Comparison of ENCODE assay signal across 1 cellular context in the genomic region with DNA sequence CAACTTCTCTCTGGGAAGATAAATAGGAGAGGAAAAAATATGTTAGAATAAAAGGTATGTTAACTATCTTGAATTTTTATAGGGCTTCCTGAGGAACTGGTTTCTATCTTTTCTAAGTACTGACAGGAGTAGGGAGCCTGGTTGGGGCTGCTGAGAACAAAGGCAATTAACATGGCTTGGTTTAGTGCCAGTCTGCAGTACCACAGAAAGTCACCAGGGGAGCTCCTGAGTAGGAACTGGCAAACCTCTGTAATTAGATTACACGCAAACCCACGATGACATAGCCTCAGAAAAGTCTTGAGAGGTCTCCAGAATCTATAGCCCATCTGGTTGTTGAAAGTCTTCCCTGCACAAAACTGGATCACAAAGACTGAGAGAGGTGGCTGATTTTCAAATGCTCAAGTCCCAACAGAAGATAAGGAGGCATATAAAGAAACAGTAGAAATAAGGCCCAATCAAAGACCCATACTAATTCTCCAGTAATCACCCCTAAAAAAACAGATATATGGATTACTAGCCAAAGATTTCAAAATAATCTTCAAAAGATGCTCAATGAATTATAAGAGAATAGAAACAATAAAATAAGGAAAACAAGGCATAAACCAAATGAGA.
TF ChIP-seq lines count a peak whose summit lies in the region.

No MANE protein-coding gene starts in this region.

TF ChIP-seq in GM23338, 12 proteins besides CTCF, POLR2A, EP300 and RAD21 (continued from another document):
- TF ChIP-seq, protein P1, sequence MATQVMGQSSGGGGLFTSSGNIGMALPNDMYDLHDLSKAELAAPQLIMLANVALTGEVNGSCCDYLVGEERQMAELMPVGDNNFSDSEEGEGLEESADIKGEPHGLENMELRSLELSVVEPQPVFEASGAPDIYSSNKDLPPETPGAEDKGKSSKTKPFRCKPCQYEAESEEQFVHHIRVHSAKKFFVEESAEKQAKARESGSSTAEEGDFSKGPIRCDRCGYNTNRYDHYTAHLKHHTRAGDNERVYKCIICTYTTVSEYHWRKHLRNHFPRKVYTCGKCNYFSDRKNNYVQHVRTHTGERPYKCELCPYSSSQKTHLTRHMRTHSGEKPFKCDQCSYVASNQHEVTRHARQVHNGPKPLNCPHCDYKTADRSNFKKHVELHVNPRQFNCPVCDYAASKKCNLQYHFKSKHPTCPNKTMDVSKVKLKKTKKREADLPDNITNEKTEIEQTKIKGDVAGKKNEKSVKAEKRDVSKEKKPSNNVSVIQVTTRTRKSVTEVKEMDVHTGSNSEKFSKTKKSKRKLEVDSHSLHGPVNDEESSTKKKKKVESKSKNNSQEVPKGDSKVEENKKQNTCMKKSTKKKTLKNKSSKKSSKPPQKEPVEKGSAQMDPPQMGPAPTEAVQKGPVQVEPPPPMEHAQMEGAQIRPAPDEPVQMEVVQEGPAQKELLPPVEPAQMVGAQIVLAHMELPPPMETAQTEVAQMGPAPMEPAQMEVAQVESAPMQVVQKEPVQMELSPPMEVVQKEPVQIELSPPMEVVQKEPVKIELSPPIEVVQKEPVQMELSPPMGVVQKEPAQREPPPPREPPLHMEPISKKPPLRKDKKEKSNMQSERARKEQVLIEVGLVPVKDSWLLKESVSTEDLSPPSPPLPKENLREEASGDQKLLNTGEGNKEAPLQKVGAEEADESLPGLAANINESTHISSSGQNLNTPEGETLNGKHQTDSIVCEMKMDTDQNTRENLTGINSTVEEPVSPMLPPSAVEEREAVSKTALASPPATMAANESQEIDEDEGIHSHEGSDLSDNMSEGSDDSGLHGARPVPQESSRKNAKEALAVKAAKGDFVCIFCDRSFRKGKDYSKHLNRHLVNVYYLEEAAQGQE (IDR thresholded peaks at IDR 0.05; ENCODE audit: unreplicated experiment) = no peak
- TF ChIP-seq NANOG (IDR thresholded peaks at IDR 0.05; ENCODE audit: borderline replicate concordance) (no peak), CREB1 (CRISPR knock-in tag; IDR thresholded peaks at IDR 0.05; ENCODE audit: low read depth) (no peak), JUNB (IDR thresholded peaks at IDR 0.05; ENCODE audit: unreplicated experiment) (no peak), POLR2AphosphoS5 (IDR thresholded peaks at IDR 0.05; ENCODE audit: low read depth) (no peak), ZNF114 (CRISPR knock-in tag; IDR thresholded peaks at IDR 0.05) (no peak), ZNF331 (CRISPR knock-in tag; IDR thresholded peaks at IDR 0.05; ENCODE audit: low read depth) (no peak), STAT1 (IDR thresholded peaks at IDR 0.05; ENCODE audit: unreplicated experiment) (no peak)
- TF ChIP-seq, protein P2, sequence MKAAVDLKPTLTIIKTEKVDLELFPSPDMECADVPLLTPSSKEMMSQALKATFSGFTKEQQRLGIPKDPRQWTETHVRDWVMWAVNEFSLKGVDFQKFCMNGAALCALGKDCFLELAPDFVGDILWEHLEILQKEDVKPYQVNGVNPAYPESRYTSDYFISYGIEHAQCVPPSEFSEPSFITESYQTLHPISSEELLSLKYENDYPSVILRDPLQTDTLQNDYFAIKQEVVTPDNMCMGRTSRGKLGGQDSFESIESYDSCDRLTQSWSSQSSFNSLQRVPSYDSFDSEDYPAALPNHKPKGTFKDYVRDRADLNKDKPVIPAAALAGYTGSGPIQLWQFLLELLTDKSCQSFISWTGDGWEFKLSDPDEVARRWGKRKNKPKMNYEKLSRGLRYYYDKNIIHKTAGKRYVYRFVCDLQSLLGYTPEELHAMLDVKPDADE (IDR thresholded peaks at IDR 0.05) = no peak
